ENCODE assay signal across 1 cellular context in genomic region chr20:34639755-34640222, GRCh38.
TF ChIP-seq lines count a peak whose summit lies in the region.

No MANE protein-coding gene starts in this region.

TF ChIP-seq in HEK293, 187 proteins besides CTCF, POLR2A, EP300 and RAD21 (continued from another document):
- no peak for TF ChIP-seq ZBTB10 (tag by site-specific recombination; IDR thresholded peaks at IDR 0.05)
- no peak for TF ChIP-seq ZNF2 (tag by site-specific recombination; IDR thresholded peaks at IDR 0.05)
- TF ChIP-seq SP7 (tag by site-specific recombination; IDR thresholded peaks at IDR 0.05): peak; percentile 96
- peak; percentile 51 for TF ChIP-seq ZXDB (tag by site-specific recombination; IDR thresholded peaks at IDR 0.05)
- TF ChIP-seq GLIS1 (tag by site-specific recombination; IDR thresholded peaks at IDR 0.05): peak; percentile 93
- peak; percentile 68 for TF ChIP-seq PRDM10 (tag by site-specific recombination; IDR thresholded peaks at IDR 0.05)
- no peak for TF ChIP-seq YY2 (tag by site-specific recombination; IDR thresholded peaks at IDR 0.05)
- peak; percentile 36 for TF ChIP-seq ZBTB8A (tag by site-specific recombination; IDR thresholded peaks at IDR 0.05)
- peak; percentile 94 for TF ChIP-seq PRDM6 (tag by site-specific recombination; IDR thresholded peaks at IDR 0.05)
- peak; percentile 78 for TF ChIP-seq ZNF18 (tag by site-specific recombination; IDR thresholded peaks at IDR 0.05)
- TF ChIP-seq ZBTB1 (tag by site-specific recombination; IDR thresholded peaks at IDR 0.05): no peak
- TF ChIP-seq TCF7L2 (IDR thresholded peaks at IDR 0.05; ENCODE audit: borderline replicate concordance, low read depth, low read length): peak; percentile 70; the same call in 1 of the 2 replicates
- TF ChIP-seq ZNF558 (tag by site-specific recombination; IDR thresholded peaks at IDR 0.05): no peak
- no peak for TF ChIP-seq ZNF23 (tag by site-specific recombination; IDR thresholded peaks at IDR 0.05; ENCODE audit: borderline replicate concordance)
- TF ChIP-seq ZBTB48 (tag by site-specific recombination; IDR thresholded peaks at IDR 0.05): no peak
- no peak for TF ChIP-seq GLIS2 (tag by site-specific recombination; IDR thresholded peaks at IDR 0.05)
- TF ChIP-seq ZNF626 (tag by site-specific recombination; IDR thresholded peaks at IDR 0.05): no peak
- TF ChIP-seq ZNF324 (tag by site-specific recombination; IDR thresholded peaks at IDR 0.05): no peak
- TF ChIP-seq ZNF560 (tag by site-specific recombination; IDR thresholded peaks at IDR 0.05; ENCODE audit: borderline replicate concordance): no peak
- TF ChIP-seq ZBTB17 (tag by site-specific recombination; IDR thresholded peaks at IDR 0.05): 0 out of 2 replicates have a peak, but pooled peaks have one; percentile 34
- TF ChIP-seq ZNF843 (tag by site-specific recombination; IDR thresholded peaks at IDR 0.05): peak; percentile 71; the same call in 1 of the 2 replicates
- peak; percentile 95 for TF ChIP-seq FEZF1 (tag by site-specific recombination; IDR thresholded peaks at IDR 0.05)
- TF ChIP-seq OSR2 (tag by site-specific recombination; IDR thresholded peaks at IDR 0.05): peak; percentile 97
- TF ChIP-seq ZSCAN16 (tag by site-specific recombination; IDR thresholded peaks at IDR 0.05): 0 out of 2 replicates have a peak, but pooled peaks have one; percentile 37
- TF ChIP-seq ZNF658 (tag by site-specific recombination; IDR thresholded peaks at IDR 0.05): no peak
- TF ChIP-seq TRIM28 (IDR thresholded peaks at IDR 0.05; ENCODE audit: borderline replicate concordance, low read length): peak; percentile 37; the same call in 1 of the 2 replicates
- 0 out of 2 replicates have a peak, but pooled peaks have one; percentile 22 for TF ChIP-seq ZSCAN30 (tag by site-specific recombination; IDR thresholded peaks at IDR 0.05)
- TF ChIP-seq ZNF530 (tag by site-specific recombination; IDR thresholded peaks at IDR 0.05; ENCODE audit: low read depth): no peak
- peak; percentile 95 for TF ChIP-seq ZIC2 (tag by site-specific recombination; IDR thresholded peaks at IDR 0.05)
TF ChIP-seq in HEK293: peak in this region for 17.
